In the genomic region with DNA sequence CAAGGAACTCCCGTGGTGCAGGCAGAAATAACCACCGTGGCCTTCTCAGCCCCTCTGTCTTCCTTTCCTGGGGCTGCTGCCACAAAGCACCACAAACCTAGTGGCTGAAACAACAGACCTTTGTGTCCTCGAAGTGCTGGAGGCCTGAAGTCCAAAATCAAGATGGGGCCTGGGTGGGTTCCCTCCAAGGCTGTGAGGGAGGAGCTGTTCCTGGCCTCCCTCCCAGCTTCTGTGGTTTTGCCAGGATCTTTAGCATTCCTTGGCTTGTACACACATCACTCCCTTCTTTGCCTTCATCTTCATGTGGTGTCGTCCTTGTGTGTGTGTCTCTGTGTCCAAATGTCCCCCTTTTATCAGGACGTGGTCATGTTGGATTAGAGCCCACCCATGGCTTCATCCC, we compare ENCODE assay signal across 1 cellular context.
TF ChIP-seq lines count a peak whose summit lies in the region.

No MANE protein-coding gene starts in this region.

TF ChIP-seq in H1, 55 proteins besides CTCF, POLR2A, EP300 and RAD21:
- TF ChIP-seq MAX (IDR thresholded peaks at IDR 0.05) (no peak), SP4 (IDR thresholded peaks at IDR 0.05; ENCODE audit: low read length) (no peak), GTF2F1 (IDR thresholded peaks at IDR 0.05; ENCODE audit: borderline replicate concordance, low read depth, low read length) (no peak), GABPA (IDR thresholded peaks at IDR 0.05; ENCODE audit: borderline replicate concordance, insufficient read depth, low read length) (no peak), RXRA (IDR thresholded peaks at IDR 0.05; ENCODE audit: insufficient read depth, low read depth, low read length) (no peak), TBP (IDR thresholded peaks at IDR 0.05; ENCODE audit: low read depth, low read length) (no peak), NRF1 (IDR thresholded peaks at IDR 0.05; ENCODE audit: low read depth, low read length) (no peak), BRCA1 (IDR thresholded peaks at IDR 0.05; ENCODE audit: low read depth, low read length) (no peak)
